Comparison of ENCODE assay signal across 2 cellular contexts in the genomic region with DNA sequence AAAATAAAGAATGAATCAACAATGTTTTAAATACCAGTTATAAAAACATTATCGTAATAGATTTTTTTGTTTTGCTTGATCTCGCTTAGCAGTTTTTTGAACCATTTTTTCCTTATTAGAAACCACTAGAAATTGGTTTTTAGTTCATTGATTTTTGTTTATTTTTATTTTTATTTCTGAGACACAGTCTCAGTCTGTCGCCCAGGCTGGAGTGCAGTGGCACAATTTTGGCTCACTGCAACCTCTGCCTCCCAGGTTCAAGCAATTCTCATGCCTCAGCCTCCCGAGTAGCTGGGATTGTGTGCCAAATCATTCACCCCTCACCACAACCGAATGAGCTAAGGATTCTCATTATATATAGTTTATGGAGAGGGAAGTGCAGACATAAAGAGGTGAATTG. TPM values are rescaled to one million over a fixed set of nuclear protein-coding genes. Genes with fewer than 3 reads are reported as not detected.
"Had no signal": no experiment of that assay in that cellular context is flagged by ENCODE, and none has a peak within 500 bp of the region (broad histone marks: within the 10 kb centered on the region; RNA-seq: fewer than 3 reads in every experiment).

A gene (plus strand): TSS at position 301 of the 400 bp plus-strand sequence.

RNA-seq across cellular contexts. Expression of the gene that starts here (rescaled TPM):
- total RNA-seq: HT-29, IMR-90 had no signal
